Comparison of ENCODE assay signal across 13 cellular contexts in the genomic region with DNA sequence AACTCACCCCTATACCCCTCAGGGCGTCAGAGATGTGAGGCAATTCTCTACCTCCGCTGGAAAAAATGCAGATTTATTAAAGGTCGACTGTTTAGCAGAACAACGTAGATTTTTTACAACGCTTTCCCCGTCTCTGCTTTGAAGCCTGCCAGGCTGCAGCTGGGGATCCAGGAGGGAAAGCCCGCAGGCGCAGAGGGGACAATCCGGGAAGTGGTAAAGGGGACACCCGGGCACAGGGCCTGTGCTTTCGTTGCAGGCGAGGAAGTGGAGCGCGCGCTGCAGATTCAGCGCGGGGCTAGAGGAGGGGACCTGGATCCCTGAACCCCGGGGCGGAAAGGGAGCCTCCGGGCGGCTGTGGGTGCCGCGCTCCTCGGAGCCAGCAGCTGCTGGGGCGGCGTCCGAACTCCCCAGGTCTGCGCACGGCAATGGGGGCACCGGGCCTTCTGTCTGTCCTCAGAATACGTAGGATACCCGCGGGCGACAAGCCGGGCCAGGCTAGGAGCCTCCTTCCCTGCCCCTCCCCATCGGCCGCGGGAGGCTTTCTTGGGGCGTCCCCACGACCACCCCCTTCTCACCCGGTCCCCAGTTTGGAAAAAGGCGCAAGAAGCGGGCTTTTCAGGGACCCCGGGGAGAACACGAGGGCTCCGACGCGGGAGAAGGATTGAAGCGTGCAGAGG. TPM values are rescaled to one million over a fixed set of nuclear protein-coding genes. Genes with fewer than 3 reads are reported as not detected.
A peak's percentile ranks its signal among the peaks of the same experiment; 100 is the strongest.
DNase-seq lines count a peak whose midpoint lies in the region; ATAC-seq and TF ChIP-seq lines count a peak whose summit lies in the region.
"Had no signal": no experiment of that assay in that cellular context is flagged by ENCODE, and none has a peak within 500 bp of the region (broad histone marks: within the 10 kb centered on the region; RNA-seq: fewer than 3 reads in every experiment).

No MANE protein-coding gene starts in this region.

- peaks cover 100% of the 10 kb centered on the region for H3K27me3 Mint-ChIP-seq in brain
- peaks cover 42 to 94% (median 73%) of the 10 kb centered on the region in 5 donors for H3K27me3 Mint-ChIP-seq in naive thymus-derived CD8-positive, alpha-beta T cell

- peaks cover 33% of the 10 kb centered on the region for H3K4me1 Mint-ChIP-seq in brain
- peaks cover 36 to 79% (median 53%) of the 10 kb centered on the region in 4 donors for H3K4me1 Mint-ChIP-seq in naive thymus-derived CD8-positive, alpha-beta T cell

- H3K27ac ChIP-seq in A673 (ENCODE audit: low read depth, low read length, poor library complexity, severe bottlenecking), result peak overlapping the region; percentile 92

- intact Hi-C loops in A673 (cut with micrococcal nuclease; ENCODE audit: unreplicated experiment), result loop anchor here (5.0 kb wide), 1 partner anchor 223 kb away; no protein-coding TSS in a partner anchor

- no peak overlapping the region for H3K27ac Mint-ChIP-seq in brain
- no peak overlapping the region for H3K27ac Mint-ChIP-seq in naive thymus-derived CD8-positive, alpha-beta T cell
- H3K27ac Mint-ChIP-seq: activated CD8-positive, alpha-beta T cell treated with anti-CD3 and anti-CD28 coated beads, Interleukin-2, amount 10 ng/mL, durations not matched to agents 7 days and 5 days had no signal

- H3K36me3 Mint-ChIP-seq in brain, result no peaks in the 10 kb centered on the region
- peaks cover 0 to 18% (median 0%) of the 10 kb centered on the region in 3 donors for H3K36me3 Mint-ChIP-seq in naive thymus-derived CD8-positive, alpha-beta T cell

- H3K36me3 ChIP-seq in A673 (ENCODE audit: insufficient read depth, low read length, poor library complexity, severe bottlenecking) (peaks cover 12% of the 10 kb centered on the region), BE2C (no peaks in the 10 kb centered on the region)

- peak in 1 of 2 donors; percentile 12 for ATAC-seq in naive thymus-derived CD8-positive, alpha-beta T cell
- no peak for ATAC-seq in GM21447 (IDR thresholded peaks at IDR 0.05; ENCODE audit: unreplicated experiment)
- ATAC-seq in GM18909 (IDR thresholded peaks at IDR 0.05; ENCODE audit: poor library complexity, unreplicated experiment), result no peak
- ATAC-seq: activated CD8-positive, alpha-beta T cell treated with anti-CD3 and anti-CD28 coated beads, Interleukin-2, amount 10 ng/mL, durations not matched to agents 7 days and 5 days; HCT116 had no signal

- H3K27me3 ChIP-seq in A673 (replicated peaks; ENCODE audit: insufficient read depth, low read depth, low read length, poor library complexity), result peaks cover 6% of the 10 kb centered on the region
- peaks cover 100% of the 10 kb centered on the region for H3K27me3 ChIP-seq in BE2C

- CTCF ChIA-PET in A673 (lab: Charles Lee), result no interaction called here

- H3K9me3 ChIP-seq in A673 (ENCODE audit: low read depth, low read length, poor library complexity, severe bottlenecking) (no peaks in the 10 kb centered on the region), BE2C (no peaks in the 10 kb centered on the region)

- H3K4me1 ChIP-seq in A673 (ENCODE audit: insufficient read depth, low read length, poor library complexity, severe bottlenecking) (peaks cover 23% of the 10 kb centered on the region), BE2C (no peaks in the 10 kb centered on the region)

- no TSS peak for BruUV-seq in A673 (replicated peaks; lab: Mats Ljungman, UMichigan)

- POLR2A ChIA-PET in A673 (lab: Charles Lee; ENCODE audit: low non-redundant PET), result interaction anchor here (0.7 kb wide), 1 partner anchor 22 kb away, joined by 4 read pairs; no protein-coding TSS in a partner anchor
- POLR2A ChIA-PET in naive thymus-derived CD8-positive, alpha-beta T cell (lab: Charles Lee), result no interaction called here

- DNase-seq in A673 (ENCODE audit: low spot score) (no peak), GM10266 (ENCODE audit: extremely low spot score) (peak; percentile 35), BE2C (no peak)
- DNase-seq in naive thymus-derived CD8-positive, alpha-beta T cell, result no peak
- no peak for DNase-seq in activated effector memory CD4-positive, alpha-beta T cell treated with anti-CD3 and anti-CD28 coated beads, Interleukin-2, amount 50 U/mL, for 16 hours
- DNase-seq: activated CD8-positive, alpha-beta T cell treated with anti-CD3 and anti-CD28 coated beads, Interleukin-2, amount 10 ng/mL, durations not matched to agents 7 days and 5 days; C1 segment of cervical spinal cord; NCI-H226; T-helper 2 cell had no signal

- H3K4me3 Mint-ChIP-seq in brain, result peak overlapping the region in 4 of 5 experiments; percentile 18 to 53 (median 36)
- peak overlapping the region in 7 of 10 donors; percentile 7 to 77 (median 30) for H3K4me3 Mint-ChIP-seq in naive thymus-derived CD8-positive, alpha-beta T cell
- H3K4me3 Mint-ChIP-seq: activated CD8-positive, alpha-beta T cell treated with anti-CD3 and anti-CD28 coated beads, Interleukin-2, amount 10 ng/mL, durations not matched to agents 7 days and 5 days had no signal

- H3K4me3 ChIP-seq in A673 (ENCODE audit: low read depth, low read length, poor library complexity, severe bottlenecking), result peak overlapping the region; percentile 97
- no peak overlapping the region for H3K4me3 ChIP-seq in BE2C (ENCODE audit: low read depth, low read length)

- H3K9me3 Mint-ChIP-seq in brain, result peaks cover 0 to 6% (median 0%) of the 10 kb centered on the region in 5 experiments
- peaks cover 0 to 2% (median 0%) of the 10 kb centered on the region in 9 donors for H3K9me3 Mint-ChIP-seq in naive thymus-derived CD8-positive, alpha-beta T cell

- TF ChIP-seq CTCF in A673 (conservative IDR thresholded peaks at IDR 0.05; ENCODE audit: low read depth, low read length) (no peak), GM10266 (IDR thresholded peaks at IDR 0.05; ENCODE audit: control insufficient read depth, insufficient read depth, low read depth, missing control alignments) (no peak), brain (conservative IDR thresholded peaks at IDR 0.05) (no peak), BE2C (IDR thresholded peaks at IDR 0.05; ENCODE audit: low read depth, low read length) (no peak)

RNA-seq across cellular contexts. Expression of gene SIM2, which starts 5.5 kb away (rescaled TPM):
- 42.7 and 49.1 TPM in 2 replicates for total RNA-seq in A673 (2021)
- 0.34 TPM for polyA plus RNA-seq in brain (ENCODE audit: insufficient read depth, low read depth, low replicate concordance)
- total RNA-seq in naive thymus-derived CD8-positive, alpha-beta T cell, result not detected
- under 1 TPM in 2 of 3 donors, not detected in 1; 0.03 to 0.04 TPM for polyA plus RNA-seq in naive thymus-derived CD8-positive, alpha-beta T cell
- polyA plus RNA-seq in BE2C (2012; ENCODE audit: insufficient read depth, insufficient read length, low read depth), result 0.42 TPM
- total RNA-seq: activated CD8-positive, alpha-beta T cell treated with anti-CD3 and anti-CD28 coated beads, Interleukin-2, amount 10 ng/mL, durations not matched to agents 7 days and 5 days had no signal

Comparison
In these comparisons a context has a peak if more than half of its experiments do, and no peak if none do; other contexts are left out.
1. RNA of gene SIM2, which starts 5.5 kb away (total RNA-seq): 42.7 to 49.1 TPM in A673; not detected in naive thymus-derived CD8-positive, alpha-beta T cell; every median in the first group is over 10 times any median in the second.